Comparison of ENCODE assay signal across 18 cellular contexts in the genomic region with DNA sequence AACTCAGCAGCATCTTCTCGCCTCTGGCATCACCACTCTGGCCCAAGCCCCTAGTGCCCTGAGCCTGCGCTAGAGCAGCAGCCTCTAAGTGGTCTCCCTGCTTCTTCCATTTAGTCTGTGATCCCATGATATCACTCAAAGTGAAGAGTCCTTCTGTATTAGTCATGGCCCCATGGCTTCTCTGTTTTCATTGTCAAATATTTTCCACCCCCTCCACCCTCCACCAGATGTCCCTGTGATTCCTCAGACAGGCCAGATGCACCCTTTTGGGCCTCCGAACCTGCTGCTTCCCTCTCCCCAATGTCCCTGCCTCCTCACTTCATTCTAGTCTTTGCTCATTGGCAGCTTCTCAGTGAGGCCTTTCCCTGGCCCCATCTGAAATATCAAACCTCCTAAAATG.
DNase-seq lines count a peak whose midpoint lies in the region; ATAC-seq and TF ChIP-seq lines count a peak whose summit lies in the region.
"Had no signal": no experiment of that assay in that cellular context is flagged by ENCODE, and none has a peak within 500 bp of the region (broad histone marks: within the 10 kb centered on the region; RNA-seq: fewer than 3 reads in every experiment).

No MANE protein-coding gene starts in this region.

- H3K23me2 ChIP-seq in H9 (ENCODE audit: insufficient read length, low read depth, low read length, poor library complexity, severe bottlenecking) = no peaks in the 10 kb centered on the region

- H3K18ac ChIP-seq in H9 (ENCODE audit: insufficient read length, low read depth, low read length) = no peak overlapping the region

- H2BK120ac ChIP-seq in H9 (ENCODE audit: low read depth, low read length, poor library complexity, severe bottlenecking) = no peak overlapping the region

- peaks cover 38 to 40% of the 10 kb centered on the region in 2 experiments for H3K4me1 Mint-ChIP-seq in H9
- H3K4me1 Mint-ChIP-seq: CD8-positive, alpha-beta memory T cell had no signal

- no peaks in the 10 kb centered on the region for H3K9me3 ChIP-seq in H9 (ENCODE audit: control insufficient read depth, low read depth, low read length)
- H3K9me3 ChIP-seq: heart left ventricle, left ventricle myocardium inferior, testis had no signal

- H4K20me1 ChIP-seq in H9 (ENCODE audit: control insufficient read depth, insufficient read depth, insufficient read length) = no peaks in the 10 kb centered on the region

- H2BK20ac ChIP-seq in H9 (ENCODE audit: low read depth, low read length, poor library complexity, severe bottlenecking) = no peak overlapping the region

- no peak overlapping the region for H2AK5ac ChIP-seq in H9 (ENCODE audit: insufficient read length, low read length)

- H3K27ac ChIP-seq in H9 (ENCODE audit: insufficient read length, low read depth, low read length) = no peak overlapping the region
- H3K27ac ChIP-seq: heart left ventricle, left ventricle myocardium inferior, SK-N-MC, testis had no signal

- no peak overlapping the region for H2BK5ac ChIP-seq in H9 (ENCODE audit: insufficient read length, low read length)

- H3K4me3 ChIP-seq in AG09309 (ENCODE audit: control insufficient read depth, low read depth, low read length) = no peak overlapping the region
- H3K4me3 ChIP-seq in astrocyte of the cerebellum (ENCODE audit: low read depth, low read length) = no peak overlapping the region
- H3K4me3 ChIP-seq: dorsolateral prefrontal cortex, heart left ventricle, left ventricle myocardium inferior, SK-N-MC, testis had no signal

- in situ Hi-C loops in astrocyte of the cerebellum (cut with HindIII; ENCODE audit: low sequenced_read_pairs) = no loop called here

- H3K27me3 Mint-ChIP-seq in H9 (ENCODE audit: low read depth) = peaks cover 6% of the 10 kb centered on the region

- no peak overlapping the region for H3T11ph ChIP-seq in H9 (ENCODE audit: low read length)

- no peak for ATAC-seq in GM18517 (IDR thresholded peaks at IDR 0.05; ENCODE audit: unreplicated experiment)
- no peak for ATAC-seq in HG02884 (IDR thresholded peaks at IDR 0.05; ENCODE audit: unreplicated experiment)

- H3K4me2 ChIP-seq in H9 (ENCODE audit: insufficient read depth, insufficient read length, low read length) = no peak overlapping the region

- no peak overlapping the region for H2BK12ac ChIP-seq in H9 (ENCODE audit: insufficient read length, low read depth, low read length)

- TF ChIP-seq CTCF in AG09309 (IDR thresholded peaks at IDR 0.05; ENCODE audit: control insufficient read depth, insufficient read depth, low read depth, low read length, missing control alignments) (peak; percentile 42), H9 (conservative IDR thresholded peaks at IDR 0.05) (peak; percentile 33; the same call in 1 of the 3 replicates), astrocyte of the cerebellum (IDR thresholded peaks at IDR 0.05; ENCODE audit: low read depth, low read length, missing control alignments) (peak; percentile 11)

- peak overlapping the region in 1 of 2 experiments; percentile 15; a peak in 1 of 5 replicates for H3K4me3 Mint-ChIP-seq in H9
- H3K4me3 Mint-ChIP-seq: CD8-positive, alpha-beta memory T cell had no signal

- H3K36me3 Mint-ChIP-seq in H9 (ENCODE audit: insufficient read depth in 1 of 3, low read depth in 3 of 3) = peaks cover 0 to 5% (median 3%) of the 10 kb centered on the region in 3 experiments; a peak in 2 of 7 replicates
- H3K36me3 Mint-ChIP-seq: CD8-positive, alpha-beta memory T cell had no signal

- peak overlapping the region; percentile 29 to 68 (median 42) for H3K27ac Mint-ChIP-seq in H9
- H3K27ac Mint-ChIP-seq: CD8-positive, alpha-beta memory T cell had no signal

- DNase-seq in AG09309 (ENCODE audit: low read depth) (no peak), H9 (no peak), astrocyte of the cerebellum (ENCODE audit: low read depth) (no peak), iPS-NIHi11 (ENCODE audit: low spot score) (peak; percentile 39), MV-4-11 (lab: John Stamatoyannopoulos, UW) (no peak)
- DNase-seq in stimulated activated CD4-positive, alpha-beta T cell treated with anti-CD3 and anti-CD28 coated beads, Interleukin-4, amount 100 ng/mL, for 24 hours = no peak
- DNase-seq: activated CD8-positive, alpha-beta memory T cell treated with anti-CD3 and anti-CD28 coated beads, Interleukin-2, amount 50 U/mL, for 4 hours; CD8-positive, alpha-beta memory T cell; dorsolateral prefrontal cortex; heart left ventricle; left ventricle myocardium inferior; NCI-H1092 treated with DMSO at 0.1 percent for 48 hours; NCI-H526 treated with DMSO at 0.1 percent for 48 hours; small intestine; testis had no signal

- no peak overlapping the region for H3K23ac ChIP-seq in H9 (ENCODE audit: insufficient read length, low read depth, low read length)

- no peaks in the 10 kb centered on the region for H3K27me3 ChIP-seq in H9 (ENCODE audit: insufficient read depth, low read length)
- H3K27me3 ChIP-seq: dorsolateral prefrontal cortex, heart left ventricle, testis had no signal

- H3K4me1 ChIP-seq in H9 (ENCODE audit: insufficient read depth, low read length) = peaks cover 5% of the 10 kb centered on the region; the same call in 1 of the 2 replicates
- H3K4me1 ChIP-seq: left ventricle myocardium inferior, testis had no signal

- H3K79me1 ChIP-seq in H9 (ENCODE audit: insufficient read depth, low read depth, low read length, poor library complexity, severe bottlenecking) = no peaks in the 10 kb centered on the region

- H3K9me3 Mint-ChIP-seq in H9 = no peaks in the 10 kb centered on the region

- H4K91ac ChIP-seq in H9 (ENCODE audit: insufficient read length, low read depth, low read length) = no peak overlapping the region

- H4K8ac ChIP-seq in H9 (replicated peaks; ENCODE audit: insufficient read length, low read depth, low read length) = no peak overlapping the region

- no peak overlapping the region for H3K56ac ChIP-seq in H9 (ENCODE audit: insufficient read length, low read depth, low read length)

- no peak overlapping the region for H3K4ac ChIP-seq in H9 (ENCODE audit: low read depth, low read length)

- no peak overlapping the region for H2AFZ ChIP-seq in H9 (ENCODE audit: low read length)

- no peaks in the 10 kb centered on the region for H3K79me2 ChIP-seq in H9 (ENCODE audit: insufficient read depth, low read length)

- WGBS in H9 (ENCODE audit: extremely low coverage, insufficient read length, low lambda C conversion rate) = no CpG with 5 or more reads among the region's 3 CpGs

- H3K14ac ChIP-seq in H9 (ENCODE audit: insufficient read depth, low read length) = no peak overlapping the region

- H3K9ac ChIP-seq in H9 (ENCODE audit: extremely low read depth, insufficient read length, low read length) = no peak overlapping the region

- H2BK15ac ChIP-seq in H9 (ENCODE audit: low read depth, low read length) = no peak overlapping the region

- no peak overlapping the region for H4K5ac ChIP-seq in H9 (ENCODE audit: insufficient read length, low read depth, low read length)
